8 cellular contexts compared by ENCODE assay signal in genomic region chr1:98045211-98046030, GRCh38.
A peak's percentile ranks its signal among the peaks of the same experiment; 100 is the strongest.
DNase-seq lines count a peak whose midpoint lies in the region; ATAC-seq and TF ChIP-seq lines count a peak whose summit lies in the region.

No MANE protein-coding gene starts in this region.

- peak overlapping the region; percentile 78 for H3K4me3 Mint-ChIP-seq in activated T-cell treated with anti-CD3 and anti-CD28 coated beads, Interleukin-2, amount 50 U/mL, for 4 hours

- H3K36me3 Mint-ChIP-seq in activated T-cell treated with anti-CD3 and anti-CD28 coated beads, Interleukin-2, amount 50 U/mL, for 4 hours (ENCODE audit: insufficient read depth): no peaks in the 10 kb centered on the region

- no peak overlapping the region for H3K27ac ChIP-seq in cardiac muscle cell

- H3K4me3 ChIP-seq in cardiac muscle cell (peak overlapping the region; percentile 47), retinal pigment epithelial cell (ENCODE audit: low read length) (peak overlapping the region; percentile 83)

- peaks cover 7% of the 10 kb centered on the region for H3K4me1 ChIP-seq in cardiac muscle cell (ENCODE audit: low read depth)

- no peaks in the 10 kb centered on the region for H3K9me3 Mint-ChIP-seq in activated T-cell treated with anti-CD3 and anti-CD28 coated beads, Interleukin-2, amount 50 U/mL, for 4 hours

- H3K27me3 Mint-ChIP-seq in activated T-cell treated with anti-CD3 and anti-CD28 coated beads, Interleukin-2, amount 50 U/mL, for 4 hours (ENCODE audit: low read depth): peaks cover 71% of the 10 kb centered on the region

- no peaks in the 10 kb centered on the region for H3K9me3 ChIP-seq in cardiac muscle cell (ENCODE audit: low read depth)

- peak; percentile 22 to 34 for ATAC-seq in activated T-cell treated with anti-CD3 and anti-CD28 coated beads, Interleukin-2, amount 50 U/mL, for 4 hours
- no peak for ATAC-seq in GM18511 (IDR thresholded peaks at IDR 0.05; ENCODE audit: unreplicated experiment)

- peaks cover 28% of the 10 kb centered on the region for H3K4me1 Mint-ChIP-seq in activated T-cell treated with anti-CD3 and anti-CD28 coated beads, Interleukin-2, amount 50 U/mL, for 4 hours (ENCODE audit: low read depth)

- no peaks in the 10 kb centered on the region for H3K36me3 ChIP-seq in cardiac muscle cell

- DNase-seq in NCI-H146 (lab: John Stamatoyannopoulos, UW) (peak; percentile 10), NCI-H146 treated with DMSO at 0.1 percent for 48 hours (lab: John Stamatoyannopoulos, UW; ENCODE audit: unreplicated experiment) (no peak), cardiac muscle cell (ENCODE audit: low read depth in 1 of 2, low spot score in 1 of 2) (peak; percentile 16 to 71), retinal pigment epithelial cell (ENCODE audit: low read depth) (no peak), GF-D8 (lab: John Stamatoyannopoulos, UW) (no peak), HK-2 (ENCODE audit: unreplicated experiment) (no peak)
- no peak for DNase-seq in activated T-cell treated with anti-CD3 and anti-CD28 coated beads, Interleukin-2, amount 50 U/mL, for 4 hours

- TF ChIP-seq CTCF in cardiac muscle cell (IDR thresholded peaks at IDR 0.05; ENCODE audit: low read depth, low read length) (no peak), retinal pigment epithelial cell (conservative IDR thresholded peaks at IDR 0.05; ENCODE audit: low read depth, low read length) (no peak)

- H3K27me3 ChIP-seq in cardiac muscle cell: peaks cover 92% of the 10 kb centered on the region

Comparison
In these comparisons a context has a peak if more than half of its experiments do, and no peak if none do; other contexts are left out.
1. DNase-seq: peak in NCI-H146 (single experiment) and cardiac muscle cell (2 of 2); none in NCI-H146 treated with DMSO at 0.1 percent for 48 hours (single experiment), activated T-cell treated with anti-CD3 and anti-CD28 coated beads, Interleukin-2, amount 50 U/mL, for 4 hours (single experiment), retinal pigment epithelial cell (single experiment), GF-D8 (single experiment) and HK-2 (single experiment).